ENCODE assay signal across 1 cellular context in genomic region chr18:79206444-79206843, GRCh38.
TF ChIP-seq lines count a peak whose summit lies in the region.

No MANE protein-coding gene starts in this region.

TF ChIP-seq in HEK293, 187 proteins besides CTCF, POLR2A, EP300 and RAD21 (continued from another document):
- TF ChIP-seq ZNF121 (tag by site-specific recombination; IDR thresholded peaks at IDR 0.05) (no peak), ZNF654 (tag by site-specific recombination; IDR thresholded peaks at IDR 0.05; ENCODE audit: low read depth) (0 out of 2 replicates have a peak, but pooled peaks have one; percentile 11), ZNF555 (tag by site-specific recombination; conservative IDR thresholded peaks at IDR 0.05) (peak; percentile 47), ZNF623 (tag by site-specific recombination; IDR thresholded peaks at IDR 0.05) (peak; percentile 53), ZNF394 (tag by site-specific recombination; IDR thresholded peaks at IDR 0.05; ENCODE audit: borderline replicate concordance) (peak; percentile 74; the same call in 1 of the 2 replicates), ZNF514 (tag by site-specific recombination; IDR thresholded peaks at IDR 0.05) (no peak), ZNF837 (tag by site-specific recombination; IDR thresholded peaks at IDR 0.05) (no peak), ZNF140 (tag by site-specific recombination; IDR thresholded peaks at IDR 0.05) (peak; percentile 8; the same call in 1 of the 2 replicates), ZNF701 (tag by site-specific recombination; IDR thresholded peaks at IDR 0.05) (no peak)
- TF ChIP-seq, protein P1, sequence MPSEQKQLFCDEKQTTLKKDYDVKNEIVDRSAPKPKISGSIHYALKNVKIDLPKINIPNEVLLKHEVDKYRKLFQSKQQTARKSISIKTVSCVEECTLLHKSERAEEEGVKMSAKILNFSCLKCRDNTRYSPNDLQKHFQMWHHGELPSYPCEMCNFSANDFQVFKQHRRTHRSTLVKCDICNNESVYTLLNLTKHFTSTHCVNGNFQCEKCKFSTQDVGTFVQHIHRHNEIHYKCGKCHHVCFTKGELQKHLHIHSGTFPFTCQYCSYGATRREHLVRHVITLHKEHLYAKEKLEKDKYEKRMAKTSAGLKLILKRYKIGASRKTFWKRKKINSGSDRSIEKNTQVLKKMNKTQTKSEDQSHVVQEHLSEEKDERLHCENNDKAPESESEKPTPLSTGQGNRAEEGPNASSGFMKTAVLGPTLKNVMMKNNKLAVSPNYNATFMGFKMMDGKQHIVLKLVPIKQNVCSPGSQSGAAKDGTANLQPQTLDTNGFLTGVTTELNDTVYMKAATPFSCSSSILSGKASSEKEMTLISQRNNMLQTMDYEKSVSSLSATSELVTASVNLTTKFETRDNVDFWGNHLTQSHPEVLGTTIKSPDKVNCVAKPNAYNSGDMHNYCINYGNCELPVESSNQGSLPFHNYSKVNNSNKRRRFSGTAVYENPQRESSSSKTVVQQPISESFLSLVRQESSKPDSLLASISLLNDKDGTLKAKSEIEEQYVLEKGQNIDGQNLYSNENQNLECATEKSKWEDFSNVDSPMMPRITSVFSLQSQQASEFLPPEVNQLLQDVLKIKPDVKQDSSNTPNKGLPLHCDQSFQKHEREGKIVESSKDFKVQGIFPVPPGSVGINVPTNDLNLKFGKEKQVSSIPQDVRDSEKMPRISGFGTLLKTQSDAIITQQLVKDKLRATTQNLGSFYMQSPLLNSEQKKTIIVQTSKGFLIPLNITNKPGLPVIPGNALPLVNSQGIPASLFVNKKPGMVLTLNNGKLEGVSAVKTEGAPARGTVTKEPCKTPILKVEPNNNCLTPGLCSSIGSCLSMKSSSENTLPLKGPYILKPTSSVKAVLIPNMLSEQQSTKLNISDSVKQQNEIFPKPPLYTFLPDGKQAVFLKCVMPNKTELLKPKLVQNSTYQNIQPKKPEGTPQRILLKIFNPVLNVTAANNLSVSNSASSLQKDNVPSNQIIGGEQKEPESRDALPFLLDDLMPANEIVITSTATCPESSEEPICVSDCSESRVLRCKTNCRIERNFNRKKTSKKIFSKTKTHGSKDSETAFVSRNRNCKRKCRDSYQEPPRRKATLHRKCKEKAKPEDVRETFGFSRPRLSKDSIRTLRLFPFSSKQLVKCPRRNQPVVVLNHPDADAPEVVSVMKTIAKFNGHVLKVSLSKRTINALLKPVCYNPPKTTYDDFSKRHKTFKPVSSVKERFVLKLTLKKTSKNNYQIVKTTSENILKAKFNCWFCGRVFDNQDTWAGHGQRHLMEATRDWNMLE (tag by site-specific recombination; conservative IDR thresholded peaks at IDR 0.05; ENCODE audit: low read depth) = peak; percentile 62
TF ChIP-seq in HEK293: peak in this region for 8.
